In the genomic region with DNA sequence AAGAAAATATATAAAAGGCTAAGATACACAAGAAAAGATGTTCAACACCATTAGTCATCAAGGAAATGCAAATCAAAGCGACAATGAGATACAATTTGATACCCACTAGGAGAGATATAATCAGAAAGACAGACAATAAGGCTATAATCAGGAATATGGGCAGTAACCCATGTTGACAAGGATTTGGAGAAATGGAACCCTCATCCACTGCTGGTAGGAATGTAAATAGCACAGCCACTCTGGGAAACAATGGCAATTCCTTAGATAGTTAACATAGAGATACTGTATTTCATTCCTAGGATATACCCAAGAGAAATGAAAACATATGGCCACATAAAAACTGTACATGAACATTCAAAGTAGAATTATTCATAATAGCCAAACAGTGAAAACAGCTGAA, we compare ENCODE assay signal across 17 cellular contexts. TPM values are rescaled to one million over a fixed set of nuclear protein-coding genes. Genes with fewer than 3 reads are reported as not detected.
DNase-seq lines count a peak whose midpoint lies in the region; ATAC-seq and TF ChIP-seq lines count a peak whose summit lies in the region.
"Had no signal": no experiment of that assay in that cellular context is flagged by ENCODE, and none has a peak within 500 bp of the region (broad histone marks: within the 10 kb centered on the region; RNA-seq: fewer than 3 reads in every experiment).

No MANE protein-coding gene starts in this region.

- H3K36me3 ChIP-seq in GM23338 (ENCODE audit: insufficient read depth) = no peaks in the 10 kb centered on the region
- no peaks in the 10 kb centered on the region for H3K36me3 ChIP-seq in trophoblast cell (ENCODE audit: control insufficient read depth in 1 of 2, insufficient read depth in 2 of 2, low read length in 2 of 2)
- H3K36me3 ChIP-seq: BLaER1 treated with 17β-estradiol and CSF1 and Interleukin-3, amounts not matched to agents 10 nM and 100 nM; MG63; Peyer's patch had no signal

- H3K4me2 ChIP-seq in GM23338 = no peak overlapping the region
- H3K4me2 ChIP-seq in trophoblast cell (ENCODE audit: low read length) = no peak overlapping the region
- H3K4me2 ChIP-seq: BLaER1 treated with 17β-estradiol and CSF1 and Interleukin-3, amounts not matched to agents 10 nM and 100 nM had no signal

- no peak overlapping the region for H3K4ac ChIP-seq in trophoblast cell (ENCODE audit: low read depth, low read length)

- DNase-seq in GM23338 (ENCODE audit: low spot score) (peak; percentile 52), WTC11 (ENCODE audit: low spot score) (no peak), fibroblast of mammary gland (ENCODE audit: low read depth) (no peak), trophoblast cell (peak; percentile 56 to 94), osteocyte (ENCODE audit: extremely low spot score, unreplicated experiment) (no peak), COLO668 (lab: John Stamatoyannopoulos, UW; ENCODE audit: unreplicated experiment) (no peak), DMS153 treated with DMSO at 0.1 percent for 48 hours (lab: John Stamatoyannopoulos, UW; ENCODE audit: unreplicated experiment) (no peak)
- DNase-seq: DMS153, KG1, MG63, NCI-H1092 treated with DMSO at 0.1 percent for 48 hours, NCI-H187, NCI-H69, Peyer's patch, SHP77 treated with DMSO at 0.1 percent for 48 hours had no signal

- H4K8ac ChIP-seq in trophoblast cell (ENCODE audit: low read depth, low read length) = no peak overlapping the region

- H3K23ac ChIP-seq in trophoblast cell (ENCODE audit: low read length) = no peak overlapping the region

- H3K4me1 Mint-ChIP-seq in GM23338 = no peaks in the 10 kb centered on the region; the same call in 2 of the 3 replicates
- no peaks in the 10 kb centered on the region for H3K4me1 Mint-ChIP-seq in WTC11
- peaks cover 11% of the 10 kb centered on the region for H3K4me1 Mint-ChIP-seq in osteocyte (ENCODE audit: unreplicated experiment)

- no peak overlapping the region for H3K18ac ChIP-seq in trophoblast cell (ENCODE audit: low read length)

- H3K27ac ChIP-seq in GM23338 (ENCODE audit: low read depth) (no peak overlapping the region), trophoblast cell (ENCODE audit: low read depth, low read length) (no peak overlapping the region)
- H3K27ac ChIP-seq: BLaER1 treated with 17β-estradiol and CSF1 and Interleukin-3, amounts not matched to agents 10 nM and 100 nM; Peyer's patch had no signal

- H2AK5ac ChIP-seq in trophoblast cell (ENCODE audit: low read length) = no peak overlapping the region

- H4K20me1 ChIP-seq in GM23338 (replicated peaks; ENCODE audit: insufficient read depth) = no peaks in the 10 kb centered on the region
- H4K20me1 ChIP-seq: BLaER1 treated with 17β-estradiol and CSF1 and Interleukin-3, amounts not matched to agents 10 nM and 100 nM had no signal

- H4K91ac ChIP-seq in trophoblast cell (ENCODE audit: low read depth, low read length) = no peak overlapping the region

- peaks cover 8% of the 10 kb centered on the region; the same call in 1 of the 2 replicates for H3K9me2 ChIP-seq in GM23338 (ENCODE audit: insufficient read depth)

- CTCF ChIA-PET in WTC11 (lab: Charles Lee) = no interaction called here

- no CpG with 5 or more reads among the region's 1 CpG for WGBS in trophoblast cell (ENCODE audit: extremely low coverage, insufficient coverage, insufficient read length)

- H3K79me2 ChIP-seq in GM23338 (replicated peaks; ENCODE audit: insufficient read depth) (no peaks in the 10 kb centered on the region), trophoblast cell (ENCODE audit: control insufficient read depth, insufficient read depth, low read length, poor library complexity) (no peaks in the 10 kb centered on the region)

- H3K27me3 Mint-ChIP-seq in GM23338 (ENCODE audit: insufficient read depth, low read depth, poor library complexity) (peaks cover 2% of the 10 kb centered on the region), WTC11 (ENCODE audit: low read depth) (no peaks in the 10 kb centered on the region), osteocyte (ENCODE audit: unreplicated experiment) (no peaks in the 10 kb centered on the region)

- H3K9me3 ChIP-seq in trophoblast cell (ENCODE audit: insufficient read depth, low read depth, low read length) = no peaks in the 10 kb centered on the region
- H3K9me3 ChIP-seq: BLaER1 treated with 17β-estradiol and CSF1 and Interleukin-3, amounts not matched to agents 10 nM and 100 nM; MG63; Peyer's patch had no signal

- H3K27ac Mint-ChIP-seq in GM23338 = no peak overlapping the region
- H3K27ac Mint-ChIP-seq in WTC11 = no peak overlapping the region
- H3K27ac Mint-ChIP-seq in osteocyte (ENCODE audit: unreplicated experiment) = no peak overlapping the region

- no peak overlapping the region for H2BK12ac ChIP-seq in trophoblast cell (ENCODE audit: low read length)

- POLR2A ChIA-PET in WTC11 (lab: Charles Lee) = no interaction called here

- H3K79me1 ChIP-seq in trophoblast cell (ENCODE audit: low read length) = no peaks in the 10 kb centered on the region

- H4K12ac ChIP-seq in trophoblast cell (ENCODE audit: low read depth, low read length) = no peak overlapping the region

- H2AFZ ChIP-seq in GM23338 = no peak overlapping the region
- no peak overlapping the region for H2AFZ ChIP-seq in trophoblast cell (ENCODE audit: insufficient read depth, low read length, poor library complexity)

- H3K4me1 ChIP-seq in GM23338 (ENCODE audit: insufficient read depth) (no peaks in the 10 kb centered on the region), trophoblast cell (ENCODE audit: control insufficient read depth in 1 of 2, insufficient read depth in 2 of 2, low read length in 2 of 2) (no peaks in the 10 kb centered on the region)
- H3K4me1 ChIP-seq: Peyer's patch had no signal

- no peak overlapping the region for H3K9ac ChIP-seq in trophoblast cell (ENCODE audit: low read length)
- H3K9ac ChIP-seq: BLaER1 treated with 17β-estradiol and CSF1 and Interleukin-3, amounts not matched to agents 10 nM and 100 nM had no signal

- no peak overlapping the region for H3K4me3 ChIP-seq in GM23338
- H3K4me3 ChIP-seq in fibroblast of mammary gland (ENCODE audit: control insufficient read depth, low read depth, low read length) = no peak overlapping the region
- H3K4me3 ChIP-seq in trophoblast cell (ENCODE audit: low read depth, low read length) = no peak overlapping the region
- H3K4me3 ChIP-seq: BLaER1 treated with 17β-estradiol and CSF1 and Interleukin-3, amounts not matched to agents 10 nM and 100 nM; MG63; Peyer's patch had no signal

- H3K14ac ChIP-seq in trophoblast cell (ENCODE audit: low read length) = no peak overlapping the region

- no peaks in the 10 kb centered on the region for H3K27me3 ChIP-seq in GM23338 (ENCODE audit: insufficient read depth)
- H3K27me3 ChIP-seq in trophoblast cell (ENCODE audit: insufficient read depth, low read length) = no peaks in the 10 kb centered on the region
- H3K27me3 ChIP-seq: BLaER1 treated with 17β-estradiol and CSF1 and Interleukin-3, amounts not matched to agents 10 nM and 100 nM; MG63; Peyer's patch had no signal

- H3K36me3 Mint-ChIP-seq in GM23338 (ENCODE audit: low read depth) = no peaks in the 10 kb centered on the region
- no peaks in the 10 kb centered on the region for H3K36me3 Mint-ChIP-seq in WTC11
- H3K36me3 Mint-ChIP-seq in osteocyte (ENCODE audit: unreplicated experiment) = no peaks in the 10 kb centered on the region

- H3K9me3 Mint-ChIP-seq in GM23338 (no peaks in the 10 kb centered on the region), WTC11 (peaks cover 14% of the 10 kb centered on the region), osteocyte (ENCODE audit: unreplicated experiment) (no peaks in the 10 kb centered on the region)

- no peak for ATAC-seq in GM23338
- peak; percentile 69 for ATAC-seq in WTC11
- ATAC-seq in GM19395 (IDR thresholded peaks at IDR 0.05; ENCODE audit: unreplicated experiment) = no peak

- TF ChIP-seq CTCF in GM23338 (conservative IDR thresholded peaks at IDR 0.05; ENCODE audit: low read depth in 2 of 2) (peak; percentile 37 to 57), WTC11 (IDR thresholded peaks at IDR 0.05) (no peak), fibroblast of mammary gland (conservative IDR thresholded peaks at IDR 0.05; ENCODE audit: control insufficient read depth, insufficient read depth, low read depth, low read length) (peak; percentile 25), osteocyte (IDR thresholded peaks at IDR 0.05) (no peak)

- no peak overlapping the region for H2BK120ac ChIP-seq in trophoblast cell (ENCODE audit: insufficient read depth, low read length, poor library complexity)

- no peak overlapping the region for H2BK5ac ChIP-seq in trophoblast cell (ENCODE audit: low read depth, low read length, poor library complexity)

- H3F3A ChIP-seq in GM23338 (replicated peaks; ENCODE audit: low read depth) = no peaks in the 10 kb centered on the region

- H3K4me3 Mint-ChIP-seq in GM23338 (no peak overlapping the region), WTC11 (no peak overlapping the region), osteocyte (ENCODE audit: unreplicated experiment) (no peak overlapping the region)

TF ChIP-seq in GM23338, 12 proteins besides CTCF, POLR2A, EP300 and RAD21:
- TF ChIP-seq POLR2AphosphoS5 (IDR thresholded peaks at IDR 0.05; ENCODE audit: low read depth) (no peak), EZH2 (IDR thresholded peaks at IDR 0.05; ENCODE audit: low read depth, unreplicated experiment) (no peak)

TF ChIP-seq in WTC11, 78 proteins besides CTCF, POLR2A, EP300 and RAD21 (continues in another document):
- TF ChIP-seq RELA (CRISPR knock-in tag; IDR thresholded peaks at IDR 0.05; ENCODE audit: borderline replicate concordance) (no peak), JUN (CRISPR knock-in tag; IDR thresholded peaks at IDR 0.05) (no peak)
- TF ChIP-seq, protein P1, sequence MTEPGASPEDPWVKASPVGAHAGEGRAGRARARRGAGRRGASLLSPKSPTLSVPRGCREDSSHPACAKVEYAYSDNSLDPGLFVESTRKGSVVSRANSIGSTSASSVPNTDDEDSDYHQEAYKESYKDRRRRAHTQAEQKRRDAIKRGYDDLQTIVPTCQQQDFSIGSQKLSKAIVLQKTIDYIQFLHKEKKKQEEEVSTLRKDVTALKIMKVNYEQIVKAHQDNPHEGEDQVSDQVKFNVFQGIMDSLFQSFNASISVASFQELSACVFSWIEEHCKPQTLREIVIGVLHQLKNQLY (CRISPR knock-in tag; IDR thresholded peaks at IDR 0.05) = no peak

RNA-seq across cellular contexts. Expression of a gene that starts 18.3 kb away (rescaled TPM):
- 0.97 and 1.7 TPM in 2 replicates for total RNA-seq in GM23338 (2014; rRNA removed; shearing (Covaris generic))
- polyA plus RNA-seq in GM23338 (2016; fragmentation: Nextera tagmentation; extraction: Ambion mirVana) = 0.24 and 0.26 TPM in 2 replicates
- total RNA-seq in WTC11 (2021) (0.57 to 0.87 TPM (median 0.69 TPM) in 3 replicates), osteocyte (3,389 and 3,403 TPM in 2 replicates)
- polyA plus RNA-seq in trophoblast cell (2013) = 0.77 and 0.96 TPM in 2 replicates

Comparison
In these comparisons a context has a peak if more than half of its experiments do, and no peak if none do; other contexts are left out.
1. DNase-seq: peak in GM23338 (single experiment) and trophoblast cell (2 of 2); none in WTC11 (single experiment), fibroblast of mammary gland (single experiment), osteocyte (single experiment), COLO668 (single experiment) and DMS153 treated with DMSO at 0.1 percent for 48 hours (single experiment).
2. CTCF ChIP-seq: peak in GM23338 (2 of 2) and fibroblast of mammary gland (single experiment); none in WTC11 (single experiment) and osteocyte (single experiment).
3. RNA of a gene that starts 18.3 kb away (total RNA-seq): 3,389 to 3,403 TPM in osteocyte; 0.97 to 1.7 TPM in GM23338 and 0.57 to 0.87 TPM in WTC11; every median in the first group is over 1,000 times any median in the second.